22 cellular contexts compared by ENCODE assay signal in the genomic region with DNA sequence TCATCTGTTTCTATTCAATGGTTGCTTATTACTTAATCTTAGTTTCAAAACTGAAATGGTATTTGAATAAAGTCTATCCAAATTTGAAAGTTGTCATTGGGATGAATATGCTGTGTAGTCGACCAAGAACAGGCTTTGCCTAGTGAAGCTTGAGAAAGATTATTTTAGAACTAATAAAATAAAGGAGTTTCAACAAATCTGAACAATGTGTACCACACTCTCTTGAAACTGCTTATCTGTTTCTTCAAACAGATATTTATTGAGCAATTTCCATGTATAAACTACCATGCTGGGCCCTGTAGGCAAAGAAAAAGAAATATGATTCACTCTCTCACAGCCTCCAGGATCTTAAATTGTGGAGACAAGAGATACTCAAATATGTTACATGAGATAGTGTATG.
"Had no signal": no experiment of that assay in that cellular context is flagged by ENCODE, and none has a peak within 500 bp of the region (broad histone marks: within the 10 kb centered on the region; RNA-seq: fewer than 3 reads in every experiment).

No MANE protein-coding gene starts in this region.

- H3K36me3 ChIP-seq: WERI-Rb-1 had no signal

- H2AFZ ChIP-seq: PC-9 had no signal

- H3K27ac ChIP-seq: PC-9, SK-N-MC, WERI-Rb-1 had no signal

- DNase-seq: activated CD4-positive, alpha-beta memory T cell treated with anti-CD3 and anti-CD28 coated beads, Interleukin-2, amount 10 ng/mL, durations not matched to agents 7 days and 5 days; activated CD4-positive, alpha-beta T cell treated with anti-CD3 and anti-CD28 coated beads for 36 hours; activated CD4-positive, alpha-beta T cell treated with anti-CD3 and anti-CD28 coated beads, Interleukin-2, amount 50 U/mL, for 1 hour; activated gamma-delta T cell; activated naive CD4-positive, alpha-beta T cell treated with anti-CD3 and anti-CD28 coated beads for 36 hours; activated T-cell treated with anti-CD3 and anti-CD28 coated beads for 4 hours; activated T-cell treated with anti-CD3 and anti-CD28 coated beads, Interleukin-2, amount 50 U/mL, for 48 hours; anterior cingulate cortex; KG1; NCI-H1105; NCI-H1436 treated with DMSO at 0.1 percent for 48 hours; NCI-H187; NCI-H2081; NCI-H446; NCI-H524; PC-9; SIG-M5; T-cell; T-helper 2 cell; WERI-Rb-1 had no signal

- ATAC-seq: activated CD4-positive, alpha-beta T cell treated with anti-CD3 and anti-CD28 coated beads for 36 hours; activated T-helper 17 cell treated with anti-CD3 and anti-CD28 coated beads, Interleukin-2, amount 50 U/mL, for 72 hours; T-cell had no signal

- H3K4me3 ChIP-seq: PC-9, SK-N-MC had no signal

- H3K4me2 ChIP-seq: PC-9 had no signal
